ENCODE assay signal across 8 cellular contexts in the genomic region with DNA sequence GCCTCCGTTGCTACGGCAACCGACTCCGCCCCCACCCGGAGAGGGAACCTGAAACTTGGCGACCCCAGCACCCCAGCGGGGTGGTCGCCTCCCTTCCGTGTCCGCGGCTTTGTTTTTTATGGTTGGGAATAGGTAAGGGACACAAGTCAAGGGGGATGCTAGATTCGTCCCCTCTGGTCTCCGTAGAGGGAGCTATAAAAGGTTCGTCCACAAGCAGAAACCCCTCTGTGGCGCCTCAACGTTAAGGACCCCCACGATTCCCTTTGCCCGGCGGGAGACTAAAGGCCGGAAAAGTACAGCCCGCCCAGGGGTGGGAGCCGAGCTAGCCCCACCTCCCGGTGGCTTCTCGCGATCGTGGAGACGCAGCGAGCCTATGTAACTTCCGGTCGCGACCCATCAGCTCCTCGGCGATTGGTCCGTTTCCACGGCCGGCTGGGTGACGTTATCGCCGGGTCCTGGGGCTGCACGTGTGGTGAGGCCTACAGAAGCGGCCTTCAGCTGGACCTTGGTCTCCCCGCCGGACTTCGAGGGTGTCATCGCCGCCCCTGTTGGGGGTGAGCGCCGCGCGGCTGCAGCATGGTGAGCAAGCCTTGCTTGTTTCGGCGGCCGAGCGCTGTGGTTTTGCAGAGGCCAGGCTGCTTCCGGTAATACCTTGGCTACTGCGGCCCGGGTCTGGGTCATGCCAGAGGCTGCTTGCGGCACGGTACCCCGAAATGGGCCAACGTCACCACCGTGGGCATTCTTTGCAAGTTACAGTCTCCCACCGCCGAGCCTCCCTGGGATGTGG. TPM values are rescaled to one million over a fixed set of nuclear protein-coding genes. Genes with fewer than 3 reads are reported as not detected.
DNase-seq lines count a peak whose midpoint lies in the region; ATAC-seq and TF ChIP-seq lines count a peak whose summit lies in the region.

A gene with protein sequence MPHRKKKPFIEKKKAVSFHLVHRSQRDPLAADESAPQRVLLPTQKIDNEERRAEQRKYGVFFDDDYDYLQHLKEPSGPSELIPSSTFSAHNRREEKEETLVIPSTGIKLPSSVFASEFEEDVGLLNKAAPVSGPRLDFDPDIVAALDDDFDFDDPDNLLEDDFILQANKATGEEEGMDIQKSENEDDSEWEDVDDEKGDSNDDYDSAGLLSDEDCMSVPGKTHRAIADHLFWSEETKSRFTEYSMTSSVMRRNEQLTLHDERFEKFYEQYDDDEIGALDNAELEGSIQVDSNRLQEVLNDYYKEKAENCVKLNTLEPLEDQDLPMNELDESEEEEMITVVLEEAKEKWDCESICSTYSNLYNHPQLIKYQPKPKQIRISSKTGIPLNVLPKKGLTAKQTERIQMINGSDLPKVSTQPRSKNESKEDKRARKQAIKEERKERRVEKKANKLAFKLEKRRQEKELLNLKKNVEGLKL (plus strand): TSS at position 437 of the 787 bp plus-strand sequence. CDS start 140 bp downstream, at position 577.

- no peaks in the 10 kb centered on the region for H3K27me3 ChIP-seq in ovary
- no peaks in the 10 kb centered on the region for H3K27me3 ChIP-seq in thyroid gland

- peak; percentile 99 for ATAC-seq in HG02759 (IDR thresholded peaks at IDR 0.05; ENCODE audit: unreplicated experiment)
- ATAC-seq in Right ventricle myocardium inferior, result peak; percentile 100

- H3K27ac ChIP-seq in ovary, result peak within 1 kb of the TSS; percentile 79 to 92
- H3K27ac ChIP-seq in thyroid gland, result peak within 1 kb of the TSS; percentile 92 to 97 (median 95)

- TF ChIP-seq CTCF in GM12864 (IDR thresholded peaks at IDR 0.05; ENCODE audit: low read depth, low read length, missing control alignments), result no peak
- no peak for TF ChIP-seq CTCF in ovary (IDR thresholded peaks at IDR 0.05)
- TF ChIP-seq CTCF in thyroid gland (IDR thresholded peaks at IDR 0.05), result no peak

- H3K9me3 ChIP-seq in ovary, result no peaks in the 10 kb centered on the region
- no peaks in the 10 kb centered on the region for H3K9me3 ChIP-seq in thyroid gland

- no peaks in the 10 kb centered on the region for H3K36me3 ChIP-seq in ovary
- H3K36me3 ChIP-seq in thyroid gland, result peaks cover 4 to 25% of the 10 kb centered on the region in 2 donors

- WGBS in ovary, 3 donors, result 0% methylated on average over 54 to 64 of the region's 64 CpGs
- WGBS in thyroid gland, 2 donors, result 0 to 1% methylated on average over 29 to 47 of the region's 64 CpGs

- H3K4me1 ChIP-seq in ovary (ENCODE audit: insufficient read depth) (peaks cover 1% of the 10 kb centered on the region), thyroid gland (peaks cover 6 to 7% of the 10 kb centered on the region in 2 donors)

- intact Hi-C loops in Right ventricle myocardium inferior (cut with DNase I), result loop anchor here (1.0 to 5.0 kb wide), 4 partner anchors 71 to 331 kb away; partner anchors contain the start of gene FUCA2
- intact Hi-C loops in ovary (cut with DNase I), result loop anchor here in 3 of 4 donors (2.0 to 10.0 kb wide), 3 partner anchors 166 to 268 kb away; partner anchors contain the start of genes PHACTR2 (in 3 of the 3) and PLAGL1 (in 1 of the 3)
- intact Hi-C loops in thyroid gland (cut with DNase I), result loop anchor here (10.0 kb wide), 2 partner anchors 168 to 258 kb away; partner anchors contain the start of gene PHACTR2

- TF ChIP-seq EP300 in ovary (IDR thresholded peaks at IDR 0.05), result no peak

- peak; percentile 80 for DNase-seq in GM12864 (ENCODE audit: low read depth)
- DNase-seq in NCI-H1417 (lab: John Stamatoyannopoulos, UW), result peak; percentile 91 to 99 (median 98)
- DNase-seq in SW 1271 (lab: John Stamatoyannopoulos, UW), result peak; percentile 87 to 93
- peak; percentile 89 for DNase-seq in activated naive CD8-positive, alpha-beta T cell treated with anti-CD3 and anti-CD28 coated beads, Interleukin-2, amount 50 U/mL, for 16 hours (ENCODE audit: low read depth, low spot score)
- DNase-seq in Right ventricle myocardium inferior (ENCODE audit: missing footprints), result peak; percentile 98
- DNase-seq in ovary, result peak; percentile 95 to 98 (median 97)
- DNase-seq in thyroid gland, result peak; percentile 96

- H3K4me3 ChIP-seq in GM12864 (ENCODE audit: low read depth, low read length) (peak within 1 kb of the TSS; percentile 84), ovary (peak within 1 kb of the TSS; percentile 73), thyroid gland (replicated peaks in 1 of 3) (peak within 1 kb of the TSS; percentile 56 to 90 (median 86))

- TF ChIP-seq POLR2A in ovary (IDR thresholded peaks at IDR 0.05), result peak; percentile 64
- TF ChIP-seq POLR2A in thyroid gland (IDR thresholded peaks at IDR 0.05), result peak; percentile 50 to 81

RNA-seq across cellular contexts. Expression of the gene that starts here (rescaled TPM):
- 12.4 TPM for total RNA-seq in Right ventricle myocardium inferior
- 10 to 100 TPM; 11.0 to 36.3 (median 20.4) TPM for total RNA-seq in ovary
- 10 to 100 TPM; 17.4 to 21.7 TPM for polyA plus RNA-seq in ovary
- 10 to 100 TPM; 10.8 to 15.7 (median 13.6) TPM for total RNA-seq in thyroid gland

Comparison
In these comparisons a context has a peak if more than half of its experiments do, and no peak if none do; other contexts are left out.
1. Peak in every context shown above with its lines: DNase-seq, ATAC-seq, H3K4me3 ChIP-seq and H3K27ac ChIP-seq.